26 cellular contexts compared by ENCODE assay signal in genomic region chr2:143579456-143579855, GRCh38.
"Had no signal": no experiment of that assay in that cellular context is flagged by ENCODE, and none has a peak within 500 bp of the region (broad histone marks: within the 10 kb centered on the region; RNA-seq: fewer than 3 reads in every experiment).

No MANE protein-coding gene starts in this region.

- H3K36me3 ChIP-seq: Peyer's patch, SJSA1 had no signal

- H3K27ac ChIP-seq: HL-60, Peyer's patch, SJSA1 had no signal

- H3K9ac ChIP-seq: SK-N-SH had no signal

- H3K27ac Mint-ChIP-seq: T-cell; T-helper 1 cell treated with Interleukin-12 subunit alpha and Interleukin-12 subunit beta and Interleukin-4 antibody, amounts not matched to agents 30 μg/mL and 1 μg/mL, for 36 hours had no signal

- H3K4me3 ChIP-seq: Peyer's patch, SJSA1 had no signal

- H3K9me3 ChIP-seq: Peyer's patch, SJSA1, SK-N-SH had no signal

- H3K4me2 ChIP-seq: SK-N-SH had no signal

- ATAC-seq: PC-3, Right ventricle myocardium inferior, T-cell had no signal

- H3K4me3 Mint-ChIP-seq: T-cell; T-helper 1 cell treated with Interleukin-12 subunit alpha and Interleukin-12 subunit beta and Interleukin-4 antibody, amounts not matched to agents 30 μg/mL and 1 μg/mL, for 36 hours had no signal

- H3K27me3 Mint-ChIP-seq: IgD-negative memory B cell, T-cell had no signal

- DNase-seq: Karpas-422, KG1, MM.1S, NCI-H1092 treated with DMSO at 0.1 percent for 48 hours, NCI-H1436, NCI-H187, NCI-H2029, NCI-H2081 treated with DMSO at 0.1 percent for 48 hours, NCI-H2171, NCI-H226, NCI-H446, NCI-H510A, NCI-H524 treated with DMSO at 0.1 percent for 48 hours, NCI-H69, NCI-H774, PC-3, Peyer's patch, SHP77 treated with DMSO at 0.1 percent for 48 hours, SK-N-SH, SW 1271, T-cell had no signal

- H3K27me3 ChIP-seq: Peyer's patch, SJSA1 had no signal

- H3K9me3 Mint-ChIP-seq: IgD-negative memory B cell; T-helper 1 cell treated with Interleukin-12 subunit alpha and Interleukin-12 subunit beta and Interleukin-4 antibody, amounts not matched to agents 30 μg/mL and 1 μg/mL, for 36 hours had no signal

- H3K4me1 ChIP-seq: Peyer's patch had no signal
